ENCODE assay signal across 8 cellular contexts in genomic region chr3:177197041-177197933, GRCh38. TPM values are rescaled to one million over a fixed set of nuclear protein-coding genes. Genes with fewer than 3 reads are reported as not detected.
DNase-seq lines count a peak whose midpoint lies in the region; ATAC-seq and TF ChIP-seq lines count a peak whose summit lies in the region.

Gene TBL1XR1 (minus strand): TSS chr3:177197482. CDS start chr3:177064977, 132,505 bp downstream.

- H3K4me3 Mint-ChIP-seq in natural killer cell: peak within 1 kb of the TSS; percentile 94

- H3F3A ChIP-seq in DOHH2 (ENCODE audit: control insufficient read depth, insufficient read depth): peaks cover 7% of the 10 kb centered on the region; the same call in 1 of the 2 replicates

- peaks cover 37% of the 10 kb centered on the region for H3K36me3 ChIP-seq in DOHH2 (ENCODE audit: control insufficient read depth, low read length)

- DNase-seq in GOT3 (lab: John Stamatoyannopoulos, UW) (peak; percentile 80), LoVo (ENCODE audit: low spot score) (peak; percentile 91), fibroblast of peridontal ligament (ENCODE audit: extremely low read depth) (peak; percentile 94), natural killer cell (peak; percentile 88)
- DNase-seq in activated T-helper 9 cell treated with anti-CD3 and anti-CD28 coated beads, Interleukin-2, amount 50 U/mL, for 16 hours (ENCODE audit: low read depth): peak; percentile 80
- DNase-seq in stimulated activated naive CD4-positive, alpha-beta T cell (lab: John Stamatoyannopoulos, UW): peak; percentile 78 to 91 (median 85)

- TF ChIP-seq POLR2A in Raji (IDR thresholded peaks at IDR 0.05; ENCODE audit: insufficient read depth, low read depth, low read length): peak; percentile 43; the same call in 1 of the 2 replicates

- ATAC-seq in natural killer cell: peak; percentile 52 to 84 (median 72)

- no peaks in the 10 kb centered on the region for H3K27me3 Mint-ChIP-seq in natural killer cell (ENCODE audit: low read depth in 2 of 2)

- no peaks in the 10 kb centered on the region for H3K27me3 ChIP-seq in DOHH2 (ENCODE audit: control insufficient read depth, low read length)

- H3K4me2 ChIP-seq in DOHH2 (ENCODE audit: low read length): peak within 1 kb of the TSS; percentile 87

- no peaks in the 10 kb centered on the region for H3K36me3 Mint-ChIP-seq in natural killer cell

- H3K9me3 Mint-ChIP-seq in natural killer cell: no peaks in the 10 kb centered on the region

- peak within 1 kb of the TSS; percentile 93 to 97 for H3K27ac Mint-ChIP-seq in natural killer cell

- H3K4me3 ChIP-seq in DOHH2 (ENCODE audit: low read length): peak within 1 kb of the TSS; percentile 99

- intact Hi-C loops in natural killer cell (cut with micrococcal nuclease): loop anchor here (5.0 to 10.0 kb wide), 5 partner anchors 145 to 588 kb away; no protein-coding TSS in a partner anchor

- H3K79me2 ChIP-seq in DOHH2 (ENCODE audit: control insufficient read depth, low read length): peaks cover 46% of the 10 kb centered on the region

- H3K4me1 ChIP-seq in DOHH2 (ENCODE audit: control insufficient read depth, low read length): peaks cover 54% of the 10 kb centered on the region

- peaks cover 57 to 69% of the 10 kb centered on the region in 2 donors for H3K4me1 Mint-ChIP-seq in natural killer cell

- H3K9me3 ChIP-seq in DOHH2 (ENCODE audit: control insufficient read depth, insufficient read depth, low read length): no peaks in the 10 kb centered on the region

- no peaks in the 10 kb centered on the region for H3K9me2 ChIP-seq in DOHH2 (replicated peaks; ENCODE audit: control insufficient read depth, low read length)

- H4K20me1 ChIP-seq in DOHH2 (ENCODE audit: control insufficient read depth, insufficient read depth, low read depth, low read length): peaks cover 18% of the 10 kb centered on the region

- H3K27ac ChIP-seq in DOHH2 (ENCODE audit: low read depth, low read length): peak within 1 kb of the TSS; percentile 98

- TF ChIP-seq CTCF in DOHH2 (IDR thresholded peaks at IDR 0.05; ENCODE audit: low read depth, low read length, poor library complexity, severe bottlenecking) (no peak), natural killer cell (IDR thresholded peaks at IDR 0.05) (no peak)

RNA-seq across cellular contexts. Expression of gene TBL1XR1, which starts in this region (rescaled TPM):
- total RNA-seq in natural killer cell: 100 to 1,000 TPM in 1 of 3 donors, 10 to 100 TPM in 2; 74.6 to 118 (median 81.7) TPM

Comparison
In these comparisons a context has a peak if more than half of its experiments do, and no peak if none do; other contexts are left out.
1. Peak in every context shown above with its lines: DNase-seq, ATAC-seq, H3K4me3 ChIP-seq and H3K27ac ChIP-seq.